ENCODE assay signal across 8 cellular contexts in genomic region chr19:8335343-8336071, GRCh38. TPM values are rescaled to one million over a fixed set of nuclear protein-coding genes. Genes with fewer than 3 reads are reported as not detected.
DNase-seq lines count a peak whose midpoint lies in the region; TF ChIP-seq lines count a peak whose summit lies in the region.

No MANE protein-coding gene starts in this region.

- H3K4me3 Mint-ChIP-seq in MCF 10A (ENCODE audit: unreplicated experiment) = peak overlapping the region; percentile 50
- H3K4me3 Mint-ChIP-seq in neural crest cell = peak overlapping the region; percentile 35

- POLR2A ChIA-PET in MCF 10A (lab: Yijun Ruan, JAX) = interaction anchor here (0.6 to 4.4 kb wide), 10 partner anchors 8 to 188 kb away, joined by 3 to 70 read pairs (median 3); partner anchors contain the start of genes NDUFA7, RAB11B, RPS28 and ZNF414

- H3K9ac ChIP-seq in HUES64 (ENCODE audit: low read depth, low read length) = no peak overlapping the region

- intact Hi-C loops in MCF 10A (cut with micrococcal nuclease) = no loop called here

- no peaks in the 10 kb centered on the region for H3K9me3 ChIP-seq in HUES64 (ENCODE audit: insufficient read depth, low read depth, low read length)

- H3K27me3 Mint-ChIP-seq in MCF 10A (ENCODE audit: insufficient read depth, unreplicated experiment) = no peaks in the 10 kb centered on the region
- peaks cover 79% of the 10 kb centered on the region for H3K27me3 Mint-ChIP-seq in neural crest cell (ENCODE audit: low read depth)

- H3K4me3 ChIP-seq in HUES64 (ENCODE audit: low read length) = peak overlapping the region; percentile 58

- in situ Hi-C loops in G401 (cut with HindIII; ENCODE audit: low sequenced_read_pairs) = no loop called here

- H3K27ac ChIP-seq in HUES64 (ENCODE audit: low read depth, low read length) = no peak overlapping the region

- H3K9me3 Mint-ChIP-seq in MCF 10A (ENCODE audit: unreplicated experiment) (no peaks in the 10 kb centered on the region), neural crest cell (no peaks in the 10 kb centered on the region)

- CTCF ChIA-PET in MCF 10A (lab: Yijun Ruan, JAX) = interaction anchor here (0.6 to 2.3 kb wide), 7 partner anchors 8 to 244 kb away, joined by 3 to 12 read pairs (median 5); partner anchors contain the start of gene ZNF414

- H3K36me3 Mint-ChIP-seq in MCF 10A (ENCODE audit: insufficient read depth, unreplicated experiment) (peaks cover 3% of the 10 kb centered on the region), neural crest cell (ENCODE audit: low read depth) (no peaks in the 10 kb centered on the region)

- DNase-seq in DMS79 (lab: John Stamatoyannopoulos, UW) = peak; percentile 32
- no peak for DNase-seq in DMS79 treated with DMSO at 0.1 percent for 48 hours (lab: John Stamatoyannopoulos, UW)
- DNase-seq in MCF 10A (ENCODE audit: unreplicated experiment) = no peak
- no peak for DNase-seq in neural crest cell (ENCODE audit: low read depth, low spot score)
- no peak for DNase-seq in G401 (ENCODE audit: low spot score)
- no peak for DNase-seq in NOMO-1 treated with DMSO at 0.1 percent for 48 hours (lab: John Stamatoyannopoulos, UW; ENCODE audit: unreplicated experiment)
- DNase-seq in NCI-H1930 (lab: John Stamatoyannopoulos, UW) = no peak

- H3K4me1 Mint-ChIP-seq in MCF 10A (ENCODE audit: insufficient read depth, unreplicated experiment) (no peaks in the 10 kb centered on the region), neural crest cell (peaks cover 3% of the 10 kb centered on the region)

- peaks cover 63% of the 10 kb centered on the region for H3K27me3 ChIP-seq in HUES64 (ENCODE audit: insufficient read depth, low read length)

- H3K27ac Mint-ChIP-seq in MCF 10A (ENCODE audit: low read depth, unreplicated experiment) (no peak overlapping the region), neural crest cell (ENCODE audit: unreplicated experiment) (no peak overlapping the region)

- BruUV-seq in MCF 10A (replicated peaks; lab: Mats Ljungman, UMichigan) = no TSS peak

- 6% methylated on average over 79 of the region's 79 CpGs for WGBS in HUES64

- no peak for TF ChIP-seq CTCF in MCF 10A (IDR thresholded peaks at IDR 0.05; ENCODE audit: unreplicated experiment)
- peak; percentile 48 for TF ChIP-seq CTCF in neural crest cell (conservative IDR thresholded peaks at IDR 0.05)

- H3K36me3 ChIP-seq in HUES64 (ENCODE audit: insufficient read depth, low read length) = no peaks in the 10 kb centered on the region

- no peaks in the 10 kb centered on the region for H3K4me1 ChIP-seq in HUES64 (ENCODE audit: insufficient read depth, low read length)

RNA-seq across cellular contexts. Expression of gene KANK3, which starts 7.6 kb away (rescaled TPM):
- polyA plus RNA-seq in HUES64 (2013, experiment 1 of 2) = 0.85 TPM
- 0.89 TPM for polyA plus RNA-seq in HUES64 (2013, experiment 2 of 2)
- total RNA-seq in MCF 10A (2022) (0.79 and 1.2 TPM in 2 replicates), neural crest cell (0.66 and 0.77 TPM in 2 replicates)
- 0.81 and 1.2 TPM in 2 replicates for total RNA-seq in G401 (2014; rRNA removed; shearing (Covaris generic))

RNA-seq across cellular contexts. Expression of gene RPS28, which starts 14.2 kb away (rescaled TPM):
- 1,023 TPM for polyA plus RNA-seq in HUES64 (2013, experiment 1 of 2)
- polyA plus RNA-seq in HUES64 (2013, experiment 2 of 2) = 1,033 TPM
- total RNA-seq in MCF 10A (2022) (2,247 and 2,362 TPM in 2 replicates), neural crest cell (1,577 and 1,634 TPM in 2 replicates)
- total RNA-seq in G401 (2014; rRNA removed; shearing (Covaris generic)) = 791 and 831 TPM in 2 replicates

RNA-seq across cellular contexts. Expression of gene NDUFA7, which starts 14.3 kb away (rescaled TPM):
- polyA plus RNA-seq in HUES64 (2013, experiment 1 of 2) = 103 TPM
- 123 TPM for polyA plus RNA-seq in HUES64 (2013, experiment 2 of 2)
- total RNA-seq in MCF 10A (2022) = 83.2 and 91.8 TPM in 2 replicates
- 50.9 and 51.8 TPM in 2 replicates for total RNA-seq in neural crest cell
- 39.8 and 59.0 TPM in 2 replicates for total RNA-seq in G401 (2014; rRNA removed; shearing (Covaris generic))

RNA-seq across cellular contexts. Expression of gene CD320, which starts 27.3 kb away (rescaled TPM):
- polyA plus RNA-seq in HUES64 (2013, experiment 1 of 2) = 68.8 TPM
- polyA plus RNA-seq in HUES64 (2013, experiment 2 of 2) = 67.1 TPM
- 39.2 and 68.8 TPM in 2 replicates for total RNA-seq in MCF 10A (2022)
- 64.5 and 68.5 TPM in 2 replicates for total RNA-seq in neural crest cell
- 141 and 173 TPM in 2 replicates for total RNA-seq in G401 (2014; rRNA removed; shearing (Covaris generic))

RNA-seq across cellular contexts. Expression of gene ANGPTL4, which starts 28.4 kb away (rescaled TPM):
- polyA plus RNA-seq in HUES64 (2013, experiment 1 of 2) = 1.5 TPM
- polyA plus RNA-seq in HUES64 (2013, experiment 2 of 2) = 1.3 TPM
- 12.6 and 32.8 TPM in 2 replicates for total RNA-seq in MCF 10A (2022)
- total RNA-seq in neural crest cell = not detected in 2 replicates
- 2.2 and 8.4 TPM in 2 replicates for total RNA-seq in G401 (2014; rRNA removed; shearing (Covaris generic))
